ENCODE assay signal across 21 cellular contexts in the genomic region with DNA sequence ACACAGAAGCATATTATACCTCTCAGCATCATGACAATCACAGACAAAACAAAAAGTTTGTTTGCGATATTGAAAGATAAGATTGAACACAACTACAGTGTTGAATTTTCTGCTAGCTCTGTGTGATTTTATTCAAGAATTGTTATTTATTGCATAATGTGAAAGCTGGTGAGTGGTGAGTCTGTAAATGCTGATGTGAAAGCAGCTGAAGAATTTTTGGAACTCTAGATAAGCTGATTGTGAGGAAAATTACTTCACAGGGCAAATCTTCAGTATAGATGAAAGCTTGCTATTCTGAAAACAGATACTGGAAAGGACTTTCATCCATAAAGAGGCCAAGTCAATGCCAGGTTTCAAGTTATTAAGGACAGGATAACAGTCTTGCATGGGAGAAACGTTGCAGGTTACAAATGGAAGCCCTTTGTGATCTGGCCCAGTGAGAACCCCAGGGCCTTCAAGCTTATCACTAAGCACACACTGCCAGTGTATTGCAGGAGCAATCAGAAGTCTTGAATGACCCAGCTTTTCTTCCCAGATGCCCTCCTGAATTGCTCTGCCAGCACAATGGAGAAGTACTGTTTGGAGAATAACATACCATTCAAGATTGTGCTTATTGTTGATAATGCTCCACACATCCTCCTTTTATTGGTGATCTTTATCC.
DNase-seq lines count a peak whose midpoint lies in the region; ATAC-seq, FAIRE-seq and TF ChIP-seq lines count a peak whose summit lies in the region.
"Had no signal": no experiment of that assay in that cellular context is flagged by ENCODE, and none has a peak within 500 bp of the region (broad histone marks: within the 10 kb centered on the region; RNA-seq: fewer than 3 reads in every experiment).

No MANE protein-coding gene starts in this region.

- in situ Hi-C loops in HepG2 (cut with HindIII; ENCODE audit: extremely low pct_ligation_motif_present, low pct_unique_long_range_greater_than_20kb) = no loop called here

- H3K4me2 ChIP-seq in keratinocyte (ENCODE audit: control insufficient read depth, extremely low read depth, insufficient read depth, low read depth, low read length) (no peak overlapping the region), HepG2 (ENCODE audit: low read depth, low read length) (no peak overlapping the region)

- H3K27ac ChIP-seq in cardiac muscle cell = peak overlapping the region; percentile 54
- H3K27ac ChIP-seq in keratinocyte (ENCODE audit: control insufficient read depth, insufficient read depth, low read length) = no peak overlapping the region
- no peak overlapping the region for H3K27ac ChIP-seq in HepG2 (ENCODE audit: extremely low read length, insufficient read depth, low read length)
- H3K27ac ChIP-seq in adrenal gland = no peak overlapping the region
- H3K27ac ChIP-seq: ascending aorta, gastroesophageal sphincter, HL-60, sigmoid colon had no signal

- no peaks in the 10 kb centered on the region for H3K79me2 ChIP-seq in keratinocyte (ENCODE audit: control insufficient read depth, insufficient read depth, low read length)
- no peaks in the 10 kb centered on the region for H3K79me2 ChIP-seq in HepG2 (ENCODE audit: insufficient read depth, low read length)

- no TSS peak for BruUV-seq in HepG2 (replicated peaks; lab: Mats Ljungman, UMichigan)

- no peaks in the 10 kb centered on the region for H4K20me1 ChIP-seq in keratinocyte (ENCODE audit: control insufficient read depth, extremely low read depth, insufficient read depth, low read length)
- H4K20me1 ChIP-seq in HepG2 (ENCODE audit: insufficient read depth, low read length) = no peaks in the 10 kb centered on the region

- dilution Hi-C loops in keratinocyte (cut with MboI; ENCODE audit: extremely low pct_ligation_motif_present, low sequenced_read_pairs) = no loop called here

- H3K4me3 ChIP-seq in cardiac muscle cell = no peak overlapping the region
- no peak overlapping the region for H3K4me3 ChIP-seq in adipocyte (ENCODE audit: low read length)
- no peak overlapping the region for H3K4me3 ChIP-seq in keratinocyte (ENCODE audit: control insufficient read depth in 2 of 3, extremely low read depth in 1 of 3, insufficient read depth in 2 of 3, low read depth in 1 of 3, low read length in 3 of 3)
- no peak overlapping the region for H3K4me3 ChIP-seq in HepG2 (replicated peaks in 1 of 3; ENCODE audit: insufficient read depth in 1 of 3, low read depth in 2 of 3, low read length in 3 of 3)
- no peak overlapping the region for H3K4me3 ChIP-seq in adrenal gland
- H3K4me3 ChIP-seq: ascending aorta, gastroesophageal sphincter, sigmoid colon had no signal

- H3K36me3 ChIP-seq in cardiac muscle cell (peaks cover 72% of the 10 kb centered on the region), adipocyte (ENCODE audit: control insufficient read depth, insufficient read depth, low read length, severe bottlenecking) (peaks cover 87% of the 10 kb centered on the region), keratinocyte (ENCODE audit: control insufficient read depth in 2 of 2, extremely low read depth in 1 of 2, insufficient read depth in 2 of 2, low read length in 2 of 2) (peaks cover 9 to 23% of the 10 kb centered on the region in 2 experiments), HepG2 (replicated peaks in 1 of 2; ENCODE audit: control insufficient read depth in 1 of 2, insufficient read depth in 2 of 2, low read length in 2 of 2) (peaks cover 8 to 33% of the 10 kb centered on the region in 2 experiments), adrenal gland (replicated peaks in 1 of 2) (peaks cover 0 to 53% of the 10 kb centered on the region in 2 donors)

- CTCF ChIA-PET in HepG2 (lab: Yijun Ruan, JAX; ENCODE audit: low intra/inter-chr PET ratio, low total read pairs) = no interaction called here

- TF ChIP-seq RAD21 in HepG2 (CRISPR knock-in tag; IDR thresholded peaks at IDR 0.05) = no peak

- ATAC-seq in HepG2 (no peak), HG02981 (IDR thresholded peaks at IDR 0.05; ENCODE audit: unreplicated experiment) (no peak)
- ATAC-seq: gastroesophageal sphincter had no signal

- H3K9me1 ChIP-seq in keratinocyte (ENCODE audit: control insufficient read depth, extremely low read depth, insufficient read depth, low read length) = no peaks in the 10 kb centered on the region

- peak in 1 of 2 donors; percentile 60 for DNase-seq in cardiac muscle cell (ENCODE audit: low read depth in 1 of 2, low spot score in 1 of 2)
- no peak for DNase-seq in cardiac septum (ENCODE audit: low spot score)
- DNase-seq in adipocyte (ENCODE audit: low read depth) = peak; percentile 58
- no peak for DNase-seq in keratinocyte (ENCODE audit: low read depth, low spot score)
- no peak for DNase-seq in HepG2 (ENCODE audit: low spot score)
- DNase-seq in NCI-H2171 treated with DMSO at 0.1 percent for 48 hours (lab: John Stamatoyannopoulos, UW) = no peak
- no peak for DNase-seq in adrenal gland
- DNase-seq: activated CD4-positive, alpha-beta T cell treated with anti-CD3 and anti-CD28 coated beads, Interleukin-2, amount 50 U/mL, for 4 hours; AML-193; cortex of kidney; HCEC 1CT; NCI-H2029 treated with DMSO at 0.1 percent for 48 hours; NCI-H524 treated with DMSO at 0.1 percent for 48 hours; sigmoid colon; stimulated activated CD4-positive, alpha-beta T cell treated with anti-CD3 and anti-CD28 coated beads, Interleukin-2, amount 100 ng/mL, for 24 hours; stimulated activated naive CD8-positive, alpha-beta T cell treated with anti-CD3 and anti-CD28 coated beads, Interleukin-15, amount 100 ng/mL, for 72 hours had no signal

- H3K27me3 ChIP-seq in cardiac muscle cell (no peaks in the 10 kb centered on the region), adipocyte (replicated peaks; ENCODE audit: control insufficient read depth, insufficient read depth, low read length) (no peaks in the 10 kb centered on the region), keratinocyte (ENCODE audit: control insufficient read depth, extremely low read depth, insufficient read depth, low read length) (no peaks in the 10 kb centered on the region), HepG2 (ENCODE audit: control insufficient read depth in 1 of 2, insufficient read depth in 2 of 2, low read length in 2 of 2) (no peaks in the 10 kb centered on the region), adrenal gland (no peaks in the 10 kb centered on the region)
- H3K27me3 ChIP-seq: ascending aorta, gastroesophageal sphincter, sigmoid colon had no signal

- no peak overlapping the region for H3K9ac ChIP-seq in adipocyte (ENCODE audit: low read length)
- H3K9ac ChIP-seq in keratinocyte (ENCODE audit: control insufficient read depth, extremely low read depth, insufficient read depth, low read length) = no peak overlapping the region
- H3K9ac ChIP-seq in HepG2 (ENCODE audit: insufficient read depth, low read depth, low read length) = no peak overlapping the region

- WGBS in HepG2 (ENCODE audit: low lambda C conversion rate) = 86% methylated on average over 2 of the region's 2 CpGs
- 90 to 93% (median 91%) methylated on average over 2 of the region's 2 CpGs for WGBS in adrenal gland, 4 donors

- FAIRE-seq in keratinocyte (lab: Jason Lieb, UNC) (peak; percentile 23), HepG2 (lab: Jason Lieb, UNC) (no peak)
- FAIRE-seq: endothelial cell of umbilical vein had no signal

- TF ChIP-seq EP300 in HepG2 (IDR thresholded peaks at IDR 0.05; ENCODE audit: low read depth in 2 of 2, low read length in 2 of 2) (no peak), HepG2 (CRISPR knock-in tag; IDR thresholded peaks at IDR 0.05; ENCODE audit: borderline replicate concordance) (no peak)

- POLR2A ChIA-PET in HepG2 (lab: Yijun Ruan, JAX) = no interaction called here

- TF ChIP-seq POLR2A in HepG2 (IDR thresholded peaks at IDR 0.05; ENCODE audit: insufficient read depth in 1 of 2, low read depth in 2 of 2, low read length in 2 of 2) (no peak), adrenal gland (IDR thresholded peaks at IDR 0.05) (no peak)

- TF ChIP-seq CTCF in cardiac muscle cell (IDR thresholded peaks at IDR 0.05; ENCODE audit: low read depth, low read length) (no peak), keratinocyte (optimal IDR thresholded peaks at IDR 0.05 in 1 of 3, IDR thresholded peaks at IDR 0.05 in 1 of 3, conservative IDR thresholded peaks at IDR 0.05 in 1 of 3; ENCODE audit: extremely low read depth in 1 of 3, insufficient read depth in 2 of 3, low read length in 3 of 3) (no peak), HepG2 (CRISPR knock-in tag; IDR thresholded peaks at IDR 0.05) (no peak), adrenal gland (IDR thresholded peaks at IDR 0.05) (no peak)

- H3K4me1 ChIP-seq in cardiac muscle cell (ENCODE audit: low read depth) (no peaks in the 10 kb centered on the region), adipocyte (ENCODE audit: control insufficient read depth, insufficient read depth, low read length) (peaks cover 28% of the 10 kb centered on the region), keratinocyte (ENCODE audit: control insufficient read depth, extremely low read depth, insufficient read depth, low read length) (peaks cover 12% of the 10 kb centered on the region), HepG2 (ENCODE audit: insufficient read depth, low read length) (peaks cover 5% of the 10 kb centered on the region; the same call in 1 of the 2 replicates), adrenal gland (replicated peaks in 1 of 2) (no peaks in the 10 kb centered on the region)
- H3K4me1 ChIP-seq: ascending aorta, gastroesophageal sphincter, sigmoid colon had no signal

- intact Hi-C loops in cardiac septum (cut with DNase I) = no loop called here
- intact Hi-C loops in HepG2 (cut with micrococcal nuclease; ENCODE audit: unreplicated experiment) = no loop called here
- intact Hi-C loops in adrenal gland (cut with DNase I) = no loop called here

- H2AFZ ChIP-seq in keratinocyte (ENCODE audit: control insufficient read depth, low read length) (no peak overlapping the region), HepG2 (ENCODE audit: low read length) (no peak overlapping the region)

- no peaks in the 10 kb centered on the region for H3K9me3 ChIP-seq in cardiac muscle cell (ENCODE audit: low read depth)
- no peaks in the 10 kb centered on the region for H3K9me3 ChIP-seq in adipocyte (ENCODE audit: control insufficient read depth, low read length)
- no peaks in the 10 kb centered on the region for H3K9me3 ChIP-seq in keratinocyte (ENCODE audit: control insufficient read depth, low read depth, low read length)
- H3K9me3 ChIP-seq in HepG2 (ENCODE audit: low read length) = no peaks in the 10 kb centered on the region
- no peaks in the 10 kb centered on the region for H3K9me3 ChIP-seq in adrenal gland (replicated peaks in 1 of 3)
- H3K9me3 ChIP-seq: ascending aorta, sigmoid colon had no signal
